8 cellular contexts compared by ENCODE assay signal in the genomic region with DNA sequence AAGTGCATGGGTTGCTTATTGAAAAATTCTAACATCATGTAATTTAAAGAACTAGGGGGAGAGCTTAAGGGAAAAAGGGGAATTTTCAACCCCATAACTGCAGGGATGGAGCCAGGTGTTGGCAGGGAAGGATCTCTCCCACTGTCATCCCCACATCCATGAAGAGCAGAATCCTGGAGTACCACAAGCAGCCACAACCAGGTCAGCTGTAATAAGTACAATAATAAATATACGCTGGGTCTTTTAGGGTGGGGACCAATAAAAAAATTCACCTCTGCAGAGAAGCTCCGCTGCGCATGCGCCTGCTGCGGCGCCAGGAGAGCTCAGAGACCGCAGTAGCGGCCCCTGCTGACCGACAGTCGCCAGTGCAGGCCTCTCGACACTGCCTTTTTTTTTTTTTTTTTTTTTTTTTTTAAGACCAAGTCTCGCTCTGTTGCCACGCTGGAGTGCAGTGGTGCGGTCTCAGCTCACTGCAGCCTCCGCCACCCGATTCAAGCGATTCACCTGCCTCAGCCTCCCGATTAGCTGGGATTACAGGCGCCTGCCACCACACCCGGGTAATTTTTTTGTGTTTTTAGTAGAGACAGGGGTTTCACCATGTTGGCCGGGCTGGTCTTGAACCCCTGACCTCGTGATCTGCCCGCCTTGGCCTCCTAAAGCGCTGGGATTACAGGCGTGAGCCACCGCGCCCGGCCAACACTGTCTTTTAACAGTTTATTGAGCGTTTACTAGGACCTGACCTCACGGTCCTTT. TPM values are rescaled to one million over a fixed set of nuclear protein-coding genes. Genes with fewer than 3 reads are reported as not detected.
DNase-seq lines count a peak whose midpoint lies in the region; ATAC-seq and TF ChIP-seq lines count a peak whose summit lies in the region.

No MANE protein-coding gene starts in this region.

- H3K27ac Mint-ChIP-seq in dendritic cell treated with granulocyte-macrophage colony-stimulating factor and Interleukin-4, amounts not matched to agents 40 ng/mL and 50 ng/mL, for 4 days: peak overlapping the region; percentile 71

- peak in 1 of 3 donors; percentile 83 for TF ChIP-seq CTCF in lower leg skin (IDR thresholded peaks at IDR 0.05)

- H3K36me3 Mint-ChIP-seq in dendritic cell treated with granulocyte-macrophage colony-stimulating factor and Interleukin-4, amounts not matched to agents 40 ng/mL and 50 ng/mL, for 4 days (ENCODE audit: low read depth): peaks cover 25% of the 10 kb centered on the region

- 9 to 11% methylated on average over 28 to 30 of the region's 30 CpGs for WGBS in lower leg skin, 2 donors

- no peak for TF ChIP-seq POLR2A in lower leg skin (IDR thresholded peaks at IDR 0.05)

- H3K9me3 Mint-ChIP-seq in dendritic cell treated with granulocyte-macrophage colony-stimulating factor and Interleukin-4, amounts not matched to agents 40 ng/mL and 50 ng/mL, for 4 days: no peaks in the 10 kb centered on the region

- H3K4me3 ChIP-seq in lower leg skin (ENCODE audit: low read depth, poor library complexity, severe bottlenecking): no peak overlapping the region

- peak overlapping the region; percentile 57 for H3K4me3 Mint-ChIP-seq in dendritic cell treated with granulocyte-macrophage colony-stimulating factor and Interleukin-4, amounts not matched to agents 40 ng/mL and 50 ng/mL, for 4 days

- peak; percentile 90 for DNase-seq in Daoy (ENCODE audit: low read depth)
- DNase-seq in HK-2 (ENCODE audit: unreplicated experiment): peak; percentile 88
- DNase-seq in NCI-H748 (lab: John Stamatoyannopoulos, UW; ENCODE audit: unreplicated experiment): peak; percentile 85
- peak; percentile 84 to 86 for DNase-seq in activated CD4-positive, alpha-beta T cell treated with anti-CD3 and anti-CD28 coated beads, Interleukin-2, amount 50 U/mL, for 4 hours
- peak; percentile 75 to 94 for DNase-seq in lower leg skin (ENCODE audit: low spot score in 2 of 2)
- DNase-seq in stimulated activated CD4-positive, alpha-beta T cell treated with anti-CD3 and anti-CD28 coated beads, Interleukin-4, amount 100 ng/mL, for 4 hours: peak; percentile 87

- intact Hi-C loops in dendritic cell treated with granulocyte-macrophage colony-stimulating factor and Interleukin-4, amounts not matched to agents 40 ng/mL and 50 ng/mL, for 4 days (cut with micrococcal nuclease): loop anchor here (5.0 to 10.0 kb wide), 2 partner anchors 195 to 217 kb away; a partner anchor contains a TSS
- intact Hi-C loops in lower leg skin (cut with DNase I; ENCODE audit: low total_unique reads): no loop called here

- H3K4me1 Mint-ChIP-seq in dendritic cell treated with granulocyte-macrophage colony-stimulating factor and Interleukin-4, amounts not matched to agents 40 ng/mL and 50 ng/mL, for 4 days (ENCODE audit: low read depth): peaks cover 31% of the 10 kb centered on the region

- ATAC-seq in GM19455 (IDR thresholded peaks at IDR 0.05; ENCODE audit: unreplicated experiment): no peak

- H3K27me3 Mint-ChIP-seq in dendritic cell treated with granulocyte-macrophage colony-stimulating factor and Interleukin-4, amounts not matched to agents 40 ng/mL and 50 ng/mL, for 4 days: peaks cover 2% of the 10 kb centered on the region

RNA-seq across cellular contexts. Expression of a gene that starts 2.5 kb away (rescaled TPM):
- total RNA-seq in Daoy (2014; rRNA removed; shearing (Covaris generic)): 1,288 and 1,386 TPM in 2 replicates
- total RNA-seq in lower leg skin: 1,000 to 10,000 TPM; 2,068 to 2,517 (median 2,443) TPM

RNA-seq across cellular contexts. Expression of a gene that starts 16.9 kb away (rescaled TPM):
- total RNA-seq in Daoy (2014; rRNA removed; shearing (Covaris generic)): 133 and 135 TPM in 2 replicates
- 10 to 100 TPM; 75.6 to 90.9 (median 82.2) TPM for total RNA-seq in lower leg skin

RNA-seq across cellular contexts. Expression of a gene that starts 19.7 kb away (rescaled TPM):
- total RNA-seq in Daoy (2014; rRNA removed; shearing (Covaris generic)): 25.7 and 31.5 TPM in 2 replicates
- total RNA-seq in lower leg skin: 10 to 100 TPM; 20.8 to 35.1 (median 26.9) TPM

RNA-seq across cellular contexts. Expression of a gene that starts 54.9 kb away (rescaled TPM):
- not detected in 2 replicates for total RNA-seq in Daoy (2014; rRNA removed; shearing (Covaris generic))
- not detected for total RNA-seq in lower leg skin
